Comparison of ENCODE assay signal across 30 cellular contexts in the genomic region with DNA sequence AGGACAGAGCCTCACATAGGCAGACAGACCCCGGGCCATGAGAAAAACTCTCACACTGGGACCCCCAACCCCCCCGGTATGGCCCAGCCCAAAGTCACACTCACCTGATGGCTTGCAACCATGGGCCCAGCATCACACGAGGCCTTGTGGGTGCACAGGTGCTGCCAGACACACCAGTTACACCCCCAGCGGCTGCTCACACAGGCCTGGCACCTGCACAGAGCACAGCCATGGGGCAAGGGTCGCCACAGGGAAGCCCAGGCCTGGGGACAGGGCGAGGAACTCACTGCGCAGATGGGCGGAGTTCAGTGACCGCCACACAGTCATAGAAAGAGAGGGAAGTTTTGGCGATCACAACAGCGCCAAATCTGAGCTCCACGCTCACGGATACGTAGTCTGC. TPM values are rescaled to one million over a fixed set of nuclear protein-coding genes. Genes with fewer than 3 reads are reported as not detected.
"Had no signal": no experiment of that assay in that cellular context is flagged by ENCODE, and none has a peak within 500 bp of the region (broad histone marks: within the 10 kb centered on the region; RNA-seq: fewer than 3 reads in every experiment).

No MANE protein-coding gene starts in this region.

- H3K27ac ChIP-seq: brain microvascular endothelial cell, cardiac muscle cell, SK-N-MC, WERI-Rb-1 had no signal

- H3K27me3 Mint-ChIP-seq: activated CD8-positive, alpha-beta memory T cell treated with anti-CD3 and anti-CD28 coated beads, Interleukin-2, amount 10 ng/mL, durations not matched to agents 7 days and 5 days; activated naive CD8-positive, alpha-beta T cell treated with anti-CD3 and anti-CD28 coated beads, Interleukin-2, amount 50 U/mL, for 24 hours; activated T-cell treated with anti-CD3 and anti-CD28 coated beads, Interleukin-2, amount 50 U/mL, for 24 hours had no signal

- H3K9me3 Mint-ChIP-seq: activated naive CD4-positive, alpha-beta T cell treated with anti-CD3 and anti-CD28 coated beads, Interleukin-2, amount 50 U/mL, for 72 hours; activated naive CD8-positive, alpha-beta T cell treated with anti-CD3 and anti-CD28 coated beads, Interleukin-2, amount 50 U/mL, for 24 hours; activated T-cell treated with anti-CD3 and anti-CD28 coated beads, Interleukin-2, amount 50 U/mL, for 24 hours; activated T-helper 1 cell treated with anti-CD3 and anti-CD28 coated beads, Interleukin-12 subunit alpha, Interleukin-12 subunit beta, Interleukin-2, Interleukin-4 antibody, amounts not matched to agents 30 ng/mL and 10 ng/mL and 1 ng/mL, durations not matched to agents 14 hours and 24 hours and 36 hours had no signal

- ATAC-seq: activated CD4-positive, CD25-positive, alpha-beta regulatory T cell treated with anti-CD3 and anti-CD28 coated beads, Interleukin-2, amount 50 U/mL, for 24 hours; activated CD8-positive, alpha-beta memory T cell treated with anti-CD3 and anti-CD28 coated beads, Interleukin-2, amount 10 ng/mL, durations not matched to agents 7 days and 5 days; activated naive CD4-positive, alpha-beta T cell treated with anti-CD3 and anti-CD28 coated beads, Interleukin-2, amount 50 U/mL, for 72 hours; activated naive CD8-positive, alpha-beta T cell treated with anti-CD3 and anti-CD28 coated beads, Interleukin-2, amount 50 U/mL, for 24 hours; Right ventricle myocardium inferior had no signal

- H3K27ac Mint-ChIP-seq: activated CD8-positive, alpha-beta memory T cell treated with anti-CD3 and anti-CD28 coated beads, Interleukin-2, amount 10 ng/mL, durations not matched to agents 7 days and 5 days; activated naive CD4-positive, alpha-beta T cell treated with anti-CD3 and anti-CD28 coated beads, Interleukin-2, amount 50 U/mL, for 72 hours; activated naive CD8-positive, alpha-beta T cell treated with anti-CD3 and anti-CD28 coated beads, Interleukin-2, amount 50 U/mL, for 24 hours; activated T-cell treated with anti-CD3 and anti-CD28 coated beads, Interleukin-2, amount 50 U/mL, for 24 hours; activated T-helper 1 cell treated with anti-CD3 and anti-CD28 coated beads, Interleukin-12 subunit alpha, Interleukin-12 subunit beta, Interleukin-2, Interleukin-4 antibody, amounts not matched to agents 30 ng/mL and 10 ng/mL and 1 ng/mL, durations not matched to agents 14 hours and 24 hours and 36 hours had no signal

- H3K4me3 ChIP-seq: cardiac muscle cell, SK-N-MC had no signal

- H3K27me3 ChIP-seq: brain microvascular endothelial cell, cardiac muscle cell had no signal

- H3K4me3 Mint-ChIP-seq: activated CD8-positive, alpha-beta memory T cell treated with anti-CD3 and anti-CD28 coated beads, Interleukin-2, amount 10 ng/mL, durations not matched to agents 7 days and 5 days; activated naive CD8-positive, alpha-beta T cell treated with anti-CD3 and anti-CD28 coated beads, Interleukin-2, amount 50 U/mL, for 24 hours; activated T-cell treated with anti-CD3 and anti-CD28 coated beads, Interleukin-2, amount 50 U/mL, for 24 hours; activated T-helper 1 cell treated with anti-CD3 and anti-CD28 coated beads, Interleukin-12 subunit alpha, Interleukin-12 subunit beta, Interleukin-2, Interleukin-4 antibody, amounts not matched to agents 30 ng/mL and 10 ng/mL and 1 ng/mL, durations not matched to agents 14 hours and 24 hours and 36 hours had no signal

- H3K4me1 Mint-ChIP-seq: activated CD8-positive, alpha-beta memory T cell treated with anti-CD3 and anti-CD28 coated beads, Interleukin-2, amount 10 ng/mL, durations not matched to agents 7 days and 5 days; activated naive CD8-positive, alpha-beta T cell treated with anti-CD3 and anti-CD28 coated beads, Interleukin-2, amount 50 U/mL, for 24 hours had no signal

- DNase-seq: activated CD4-positive, alpha-beta T cell treated with anti-CD3 and anti-CD28 coated beads for 48 hours; activated CD4-positive, alpha-beta T cell treated with anti-CD3 and anti-CD28 coated beads, Interleukin-2, amount 50 U/mL, for 48 hours; activated CD8-positive, alpha-beta memory T cell treated with anti-CD3 and anti-CD28 coated beads, Interleukin-2, amount 10 ng/mL, durations not matched to agents 7 days and 5 days; activated effector memory CD4-positive, alpha-beta T cell treated with anti-CD3 and anti-CD28 coated beads, Interleukin-2, amount 50 U/mL, for 16 hours; activated naive CD4-positive, alpha-beta T cell treated with Interleukin-2 at 50 U/mL for 16 hours; activated naive CD8-positive, alpha-beta T cell treated with anti-CD3 and anti-CD28 coated beads, Interleukin-2, amount 50 U/mL, for 24 hours; activated T-cell treated with anti-CD3 and anti-CD28 coated beads, Interleukin-2, amount 50 U/mL, for 24 hours; amygdala; brain microvascular endothelial cell; KG1; NCI-H1048; NCI-H1417; NCI-H1930; NCI-H2171; NCI-H2227 treated with DMSO at 0.1 percent for 48 hours; NCI-H446 treated with DMSO at 0.1 percent for 48 hours; NCI-H524 treated with DMSO at 0.1 percent for 48 hours; NCI-H774; T-helper 1 cell; WERI-Rb-1 had no signal

RNA-seq across cellular contexts. Expression of a gene that starts 48.5 kb away (rescaled TPM):
- total RNA-seq: activated CD8-positive, alpha-beta memory T cell treated with anti-CD3 and anti-CD28 coated beads, Interleukin-2, amount 10 ng/mL, durations not matched to agents 7 days and 5 days; activated naive CD4-positive, alpha-beta T cell treated with anti-CD3 and anti-CD28 coated beads, Interleukin-2, amount 50 U/mL, for 72 hours; activated T-helper 1 cell treated with anti-CD3 and anti-CD28 coated beads, Interleukin-12 subunit alpha, Interleukin-12 subunit beta, Interleukin-2, Interleukin-4 antibody, amounts not matched to agents 30 ng/mL and 10 ng/mL and 1 ng/mL, durations not matched to agents 14 hours and 24 hours and 36 hours; LHCN-M2; M059J; Right ventricle myocardium inferior; RPMI7951; T-helper 2 cell treated with Interferon-gamma antibody and Interleukin-4, amounts not matched to agents 100 ng/mL and 5 ng/mL, for 36 hours had no signal
